1 cellular context compared by ENCODE assay signal in the genomic region with DNA sequence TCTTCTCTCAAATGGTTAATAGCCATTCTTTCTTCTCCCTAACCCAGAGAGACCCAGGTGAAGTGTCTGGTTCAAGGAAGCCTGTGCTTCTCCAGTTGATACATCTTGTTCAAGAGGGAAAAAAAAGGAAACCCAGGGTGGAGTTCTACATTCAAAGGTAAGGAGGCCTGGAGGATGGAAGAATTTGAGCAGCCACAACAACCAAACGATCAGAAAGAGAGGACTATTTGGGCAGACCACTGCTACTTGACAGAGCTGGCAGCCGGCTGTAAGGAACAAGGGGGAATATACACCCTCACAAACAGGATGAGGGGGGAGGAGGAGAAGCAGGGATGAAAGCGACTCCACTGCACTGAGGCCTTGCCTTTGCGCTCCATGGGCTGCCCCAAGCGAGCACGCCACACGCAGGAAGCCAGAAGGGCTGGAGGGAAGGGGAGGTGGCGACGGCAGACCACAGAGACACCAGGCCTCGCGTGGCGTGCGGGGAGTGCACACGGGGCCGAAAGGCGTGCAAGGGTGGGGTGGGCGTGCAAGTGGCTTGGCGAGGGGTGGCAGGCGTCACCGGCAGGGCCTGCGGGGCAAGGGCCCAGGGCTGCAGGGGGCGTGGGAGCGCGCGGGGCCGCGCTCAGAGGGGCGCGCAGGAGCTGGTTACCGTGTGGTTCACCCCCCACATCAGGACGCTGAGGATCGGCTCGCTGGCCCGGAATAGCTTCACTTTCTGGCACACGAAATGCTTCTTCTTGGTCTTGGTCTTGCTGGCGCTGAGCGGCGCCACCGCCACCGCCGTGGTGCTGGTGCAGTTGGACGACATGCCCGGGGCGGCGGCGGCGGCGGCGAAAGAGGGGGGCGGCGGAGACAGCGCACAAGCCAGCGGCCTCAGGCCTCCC.
A peak's percentile ranks its signal among the peaks of the same experiment; 100 is the strongest.
TF ChIP-seq lines count a peak whose summit lies in the region.

No MANE protein-coding gene starts in this region.

TF ChIP-seq in H1, 55 proteins besides CTCF, POLR2A, EP300 and RAD21:
- TF ChIP-seq PHF8 (conservative IDR thresholded peaks at IDR 0.05; ENCODE audit: low read depth, low read length), result 0 out of 2 replicates have a peak, but pooled peaks have one; percentile 27
- TF ChIP-seq SP1 (IDR thresholded peaks at IDR 0.05; ENCODE audit: low read depth, low read length), result no peak
- no peak for TF ChIP-seq YY1 (IDR thresholded peaks at IDR 0.05; ENCODE audit: low read depth, low read length)
- TF ChIP-seq RBBP5 (IDR thresholded peaks at IDR 0.05; ENCODE audit: borderline replicate concordance, low read depth, low read length), result peak; percentile 32; the same call in 1 of the 2 replicates
- TF ChIP-seq CHD1 (IDR thresholded peaks at IDR 0.05; ENCODE audit: low read depth, low read length), result no peak
- peak; percentile 75 for TF ChIP-seq ASH2L (IDR thresholded peaks at IDR 0.05; ENCODE audit: low read length)
